ENCODE assay signal across 23 cellular contexts in genomic region chr21:10641107-10641506, GRCh38.
"Had no signal": no experiment of that assay in that cellular context is flagged by ENCODE, and none has a peak within 500 bp of the region (broad histone marks: within the 10 kb centered on the region; RNA-seq: fewer than 3 reads in every experiment).

No MANE protein-coding gene starts in this region.

- H3K9me3 Mint-ChIP-seq: activated CD4-positive, alpha-beta memory T cell treated with anti-CD3 and anti-CD28 coated beads for 36 hours; activated CD4-positive, alpha-beta T cell treated with anti-CD3 and anti-CD28 coated beads, Interleukin-2, amount 10 ng/mL, durations not matched to agents 7 days and 5 days; activated naive CD4-positive, alpha-beta T cell treated with anti-CD3 and anti-CD28 coated beads for 36 hours; activated T-cell treated with anti-CD3 and anti-CD28 coated beads, Interleukin-2, amount 50 U/mL, for 4 hours had no signal

- ATAC-seq: activated T-cell treated with anti-CD3 and anti-CD28 coated beads, Interleukin-2, amount 50 U/mL, for 4 hours; PC-3 had no signal

- H3K27me3 Mint-ChIP-seq: activated CD4-positive, alpha-beta memory T cell treated with anti-CD3 and anti-CD28 coated beads for 36 hours; activated CD4-positive, alpha-beta T cell treated with anti-CD3 and anti-CD28 coated beads, Interleukin-2, amount 10 ng/mL, durations not matched to agents 7 days and 5 days; activated naive CD8-positive, alpha-beta T cell had no signal

- H3K4me3 Mint-ChIP-seq: activated CD4-positive, alpha-beta memory T cell treated with anti-CD3 and anti-CD28 coated beads for 36 hours; activated CD4-positive, alpha-beta T cell treated with anti-CD3 and anti-CD28 coated beads, Interleukin-2, amount 10 ng/mL, durations not matched to agents 7 days and 5 days; activated naive CD4-positive, alpha-beta T cell treated with anti-CD3 and anti-CD28 coated beads for 36 hours; activated naive CD8-positive, alpha-beta T cell; activated T-cell treated with anti-CD3 and anti-CD28 coated beads, Interleukin-2, amount 50 U/mL, for 4 hours had no signal

- H3K27me3 ChIP-seq: MG63 had no signal

- H3K27ac ChIP-seq: VCaP had no signal

- H3K36me3 Mint-ChIP-seq: activated CD4-positive, alpha-beta memory T cell treated with anti-CD3 and anti-CD28 coated beads for 36 hours; activated naive CD8-positive, alpha-beta T cell had no signal

- H3K4me1 Mint-ChIP-seq: activated CD4-positive, alpha-beta T cell treated with anti-CD3 and anti-CD28 coated beads, Interleukin-2, amount 10 ng/mL, durations not matched to agents 7 days and 5 days had no signal

- H3K4me3 ChIP-seq: MG63 had no signal

- H3K27ac Mint-ChIP-seq: activated CD4-positive, alpha-beta memory T cell treated with anti-CD3 and anti-CD28 coated beads for 36 hours; activated CD4-positive, alpha-beta T cell treated with anti-CD3 and anti-CD28 coated beads, Interleukin-2, amount 10 ng/mL, durations not matched to agents 7 days and 5 days; activated naive CD4-positive, alpha-beta T cell treated with anti-CD3 and anti-CD28 coated beads for 36 hours; activated naive CD8-positive, alpha-beta T cell had no signal

- DNase-seq: activated CD4-positive, alpha-beta memory T cell treated with anti-CD3 and anti-CD28 coated beads for 36 hours; activated CD4-positive, alpha-beta T cell treated with anti-CD3 and anti-CD28 coated beads, Interleukin-2, amount 10 ng/mL, durations not matched to agents 7 days and 5 days; activated CD4-positive, CD25-positive, alpha-beta regulatory T cell; activated CD8-positive, alpha-beta memory T cell treated with anti-CD3 and anti-CD28 coated beads for 24 hours; activated gamma-delta T cell; activated naive CD4-positive, alpha-beta T cell treated with anti-CD3 and anti-CD28 coated beads for 36 hours; activated T-cell treated with anti-CD3 and anti-CD28 coated beads, Interleukin-2, amount 50 U/mL, for 4 hours; amygdala; IMR-90; KBM-7; MG63; NCI-H1105 treated with DMSO at 0.1 percent for 48 hours; NCI-H1436 treated with DMSO at 0.1 percent for 48 hours; NCI-H187; NCI-H2081; NCI-H510A treated with DMSO at 0.1 percent for 48 hours; NCI-H69; PC-3; SHP77; T-helper 2 cell; T1000 had no signal

- H3K36me3 ChIP-seq: MG63 had no signal
